ENCODE assay signal across 30 cellular contexts in the genomic region with DNA sequence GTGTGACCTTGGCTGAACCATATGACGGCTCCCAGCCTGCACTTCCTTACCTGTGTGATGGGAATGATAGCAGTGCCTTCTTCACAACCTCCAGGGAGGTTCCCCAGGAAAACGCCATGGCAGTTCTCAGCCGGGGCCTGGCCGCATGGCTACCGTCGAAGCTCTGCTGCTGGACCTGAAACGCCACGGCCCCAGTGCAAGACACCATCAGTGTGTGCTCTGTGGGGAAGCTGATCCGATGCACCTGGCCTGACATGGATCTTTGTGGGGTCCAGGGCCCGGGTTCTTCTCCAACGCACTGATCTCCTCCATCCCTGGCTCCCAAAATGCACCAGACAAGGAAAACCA.
"Had no signal": no experiment of that assay in that cellular context is flagged by ENCODE, and none has a peak within 500 bp of the region (broad histone marks: within the 10 kb centered on the region; RNA-seq: fewer than 3 reads in every experiment).

No MANE protein-coding gene starts in this region.

- H3K4me1 Mint-ChIP-seq: memory B cell; mesothelial cell of epicardium; stimulated activated naive CD8-positive, alpha-beta T cell treated with anti-CD3 and anti-CD28 coated beads, Interleukin-15, amount 100 ng/mL, for 72 hours had no signal

- DNase-seq: dorsolateral prefrontal cortex; effector CD4-positive, alpha-beta T cell; foreskin fibroblast; gastrocnemius medialis; head of caudate nucleus; naive B cell; stimulated activated CD4-positive, alpha-beta T cell treated with anti-CD3 and anti-CD28 coated beads, Interleukin-12 subunit alpha, Interleukin-12 subunit beta, amount 100 ng/mL, for 4 hours; stimulated activated CD4-positive, alpha-beta T cell treated with anti-CD3 and anti-CD28 coated beads, Interleukin-1b, Interleukin-23, amount 100 ng/mL, for 48 hours; stimulated activated CD4-positive, alpha-beta T cell treated with anti-CD3 and anti-CD28 coated beads, Interleukin-4, amount 100 ng/mL, for 1 hour; stimulated activated CD8-positive, alpha-beta memory T cell treated with anti-CD3 and anti-CD28 coated beads, Interleukin-4, amount 100 ng/mL, for 48 hours; stimulated activated naive CD4-positive, alpha-beta T cell; stimulated activated naive CD8-positive, alpha-beta T cell treated with anti-CD3 and anti-CD28 coated beads, Interleukin-15, amount 100 ng/mL, for 72 hours; transverse colon; upper lobe of right lung; uterus had no signal

- H3K9me3 ChIP-seq: gastrocnemius medialis, mucosa of descending colon, neutrophil, prostate gland, right atrium auricular region, suprapubic skin, transverse colon, upper lobe of right lung, uterus had no signal

- ATAC-seq: esophagus mucosa; gastrocnemius medialis; left lobe of liver; mucosa of descending colon; natural killer cell treated with Interleukin-12 subunit alpha and Interleukin-12 subunit beta and Interleukin-15 and Interleukin-18, amount 100 ng/mL, for 72 hours; sciatic nerve; stimulated activated naive CD8-positive, alpha-beta T cell treated with anti-CD3 and anti-CD28 coated beads, Interleukin-15, amount 100 ng/mL, for 72 hours; upper lobe of right lung had no signal

- H3K4me2 ChIP-seq: hepatocyte, smooth muscle cell had no signal

- H3K27me3 ChIP-seq: dorsolateral prefrontal cortex, gastrocnemius medialis, hepatocyte, right atrium auricular region, suprapubic skin, transverse colon, upper lobe of right lung, uterus had no signal

- H3K4me3 ChIP-seq: dorsolateral prefrontal cortex, gastrocnemius medialis, hepatocyte, lung, mucosa of descending colon, prostate gland, right atrium auricular region, smooth muscle cell, suprapubic skin, transverse colon, upper lobe of right lung, uterus had no signal

- H3K9me3 Mint-ChIP-seq: memory B cell; natural killer cell treated with Interleukin-12 subunit alpha and Interleukin-12 subunit beta and Interleukin-15 and Interleukin-18, amount 100 ng/mL, for 72 hours; stimulated activated naive CD8-positive, alpha-beta T cell treated with anti-CD3 and anti-CD28 coated beads, Interleukin-15, amount 100 ng/mL, for 72 hours had no signal

- H3K27ac ChIP-seq: dorsolateral prefrontal cortex, epithelial cell of prostate, gastrocnemius medialis, hepatocyte, neutrophil, prostate gland, right atrium auricular region, suprapubic skin, transverse colon, upper lobe of right lung, uterus had no signal

- H3K79me2 ChIP-seq: hepatocyte had no signal

- H3K36me3 Mint-ChIP-seq: memory B cell; mesothelial cell of epicardium; naive B cell; natural killer cell treated with Interleukin-12 subunit alpha and Interleukin-12 subunit beta and Interleukin-15 and Interleukin-18, amount 100 ng/mL, for 72 hours had no signal

- H2AFZ ChIP-seq: hepatocyte had no signal

- H3K27ac Mint-ChIP-seq: memory B cell; mesothelial cell of epicardium; naive B cell; natural killer cell treated with Interleukin-12 subunit alpha and Interleukin-12 subunit beta and Interleukin-15 and Interleukin-18, amount 100 ng/mL, for 72 hours; stimulated activated naive CD8-positive, alpha-beta T cell treated with anti-CD3 and anti-CD28 coated beads, Interleukin-15, amount 100 ng/mL, for 72 hours had no signal

- H3K4me3 Mint-ChIP-seq: memory B cell; mesothelial cell of epicardium; naive B cell; natural killer cell treated with Interleukin-12 subunit alpha and Interleukin-12 subunit beta and Interleukin-15 and Interleukin-18, amount 100 ng/mL, for 72 hours; stimulated activated naive CD8-positive, alpha-beta T cell treated with anti-CD3 and anti-CD28 coated beads, Interleukin-15, amount 100 ng/mL, for 72 hours had no signal

- H3K36me3 ChIP-seq: gastrocnemius medialis, neutrophil, prostate gland, right atrium auricular region, suprapubic skin, transverse colon, upper lobe of right lung, uterus had no signal

- H3K4me1 ChIP-seq: prostate gland, right atrium auricular region, upper lobe of right lung had no signal
